8 cellular contexts compared by ENCODE assay signal in genomic region chr9:129835860-129836223, GRCh38. TPM values are rescaled to one million over a fixed set of nuclear protein-coding genes. Genes with fewer than 3 reads are reported as not detected.
DNase-seq lines count a peak whose midpoint lies in the region; TF ChIP-seq lines count a peak whose summit lies in the region.

No MANE protein-coding gene starts in this region.

- DNase-seq in iris pigment epithelial cell (ENCODE audit: low read depth) (peak; percentile 45), testis (no peak), NCI-H1417 treated with DMSO at 0.1 percent for 48 hours (lab: John Stamatoyannopoulos, UW) (no peak), posterior vena cava (ENCODE audit: low spot score) (no peak)
- no peak for DNase-seq in stimulated activated CD4-positive, alpha-beta T cell treated with anti-CD3 and anti-CD28 coated beads, Interleukin-15, amount 100 ng/mL, for 24 hours

- H3K27ac ChIP-seq in 22Rv1 (peak overlapping the region; percentile 65), HEK293 (ENCODE audit: extremely low read depth, low read depth, low read length) (no peak overlapping the region; the same call in 1 of the 2 replicates), testis (peak overlapping the region; percentile 82 to 85)

- CTCF ChIA-PET in HEK293 (lab: Yijun Ruan, JAX): interaction anchor here (0.8 to 1.3 kb wide), 2 partner anchors 50 to 272 kb away, joined by 3 to 4 read pairs; no protein-coding TSS in a partner anchor

- H3K9me3 ChIP-seq in HEK293 (ENCODE audit: control insufficient read depth, insufficient read depth, low read depth, low read length) (no peaks in the 10 kb centered on the region), testis (no peaks in the 10 kb centered on the region)

- H3K27ac Mint-ChIP-seq in activated naive CD8-positive, alpha-beta T cell: peak overlapping the region; percentile 90

- no peaks in the 10 kb centered on the region for H3K27me3 Mint-ChIP-seq in activated naive CD8-positive, alpha-beta T cell

- TF ChIP-seq POLR2A in testis (IDR thresholded peaks at IDR 0.05): no peak

- peaks cover 4% of the 10 kb centered on the region; the same call in 1 of the 2 replicates for H3K4me1 ChIP-seq in HEK293 (ENCODE audit: control insufficient read depth, insufficient read depth, low read length)
- H3K4me1 ChIP-seq in testis: peaks cover 18% of the 10 kb centered on the region

- TF ChIP-seq CTCF in 22Rv1 (IDR thresholded peaks at IDR 0.05) (no peak), HEK293 (tag by site-specific recombination; IDR thresholded peaks at IDR 0.05) (no peak), testis (IDR thresholded peaks at IDR 0.05) (no peak)

- POLR2A ChIA-PET in HEK293 (lab: Yijun Ruan, JAX): interaction anchor here (0.5 to 3.5 kb wide), 4 partner anchors 12 to 48 kb away, joined by 3 to 36 read pairs (median 3); partner anchors contain the start of gene TOR1A

- peaks cover 6% of the 10 kb centered on the region for H3K36me3 Mint-ChIP-seq in activated naive CD8-positive, alpha-beta T cell

- 0 to 1% methylated on average over 15 to 19 of the region's 19 CpGs for WGBS in testis, 2 donors

- intact Hi-C loops in testis (cut with DNase I; ENCODE audit: low total_unique reads) (no loop called here), posterior vena cava (cut with DNase I) (no loop called here)

- H3K27me3 ChIP-seq in testis: no peaks in the 10 kb centered on the region

- H3K9me3 Mint-ChIP-seq in activated naive CD8-positive, alpha-beta T cell (ENCODE audit: low read depth): no peaks in the 10 kb centered on the region

- H3K4me3 Mint-ChIP-seq in activated naive CD8-positive, alpha-beta T cell: peak overlapping the region; percentile 94

- H3K36me3 ChIP-seq in HEK293 (ENCODE audit: control insufficient read depth in 2 of 2, insufficient read depth in 1 of 2, low read length in 2 of 2) (peaks cover 7 to 26% of the 10 kb centered on the region in 2 experiments), testis (ENCODE audit: low read depth, missing control alignments) (no peaks in the 10 kb centered on the region)

- peaks cover 63% of the 10 kb centered on the region for H3K4me1 Mint-ChIP-seq in activated naive CD8-positive, alpha-beta T cell (ENCODE audit: low read depth)

- H3K4me3 ChIP-seq in HEK293 (ENCODE audit: low read depth, low read length) (peak overlapping the region; percentile 63), testis (peak overlapping the region; percentile 97 to 98)

TF ChIP-seq in HEK293, 187 proteins besides CTCF, POLR2A, EP300 and RAD21:
- TF ChIP-seq SALL2 (tag by site-specific recombination; IDR thresholded peaks at IDR 0.05; ENCODE audit: borderline replicate concordance): no peak
- TF ChIP-seq ZNF530 (tag by site-specific recombination; IDR thresholded peaks at IDR 0.05; ENCODE audit: low read depth): no peak
- no peak for TF ChIP-seq HIC1 (tag by site-specific recombination; IDR thresholded peaks at IDR 0.05)
- no peak for TF ChIP-seq ZNF112 (tag by site-specific recombination; IDR thresholded peaks at IDR 0.05)
- no peak for TF ChIP-seq SETDB1 (IDR thresholded peaks at IDR 0.05; ENCODE audit: insufficient read length, low read length)
- TF ChIP-seq ZNF561 (tag by site-specific recombination; IDR thresholded peaks at IDR 0.05; ENCODE audit: borderline replicate concordance): no peak
- no peak for TF ChIP-seq ZXDB (tag by site-specific recombination; IDR thresholded peaks at IDR 0.05)
- no peak for TF ChIP-seq ZNF658 (tag by site-specific recombination; IDR thresholded peaks at IDR 0.05)
- no peak for TF ChIP-seq ZNF366 (tag by site-specific recombination; conservative IDR thresholded peaks at IDR 0.05)
- TF ChIP-seq ZFHX2 (tag by site-specific recombination; conservative IDR thresholded peaks at IDR 0.05): no peak
- no peak for TF ChIP-seq GLI2 (tag by site-specific recombination; IDR thresholded peaks at IDR 0.05; ENCODE audit: borderline replicate concordance, low read depth)
- no peak for TF ChIP-seq KLF7 (tag by site-specific recombination; IDR thresholded peaks at IDR 0.05; ENCODE audit: borderline replicate concordance)
- no peak for TF ChIP-seq ZNF645 (tag by site-specific recombination; IDR thresholded peaks at IDR 0.05)
- no peak for TF ChIP-seq ZNF302 (tag by site-specific recombination; IDR thresholded peaks at IDR 0.05; ENCODE audit: low read depth)
- TF ChIP-seq ZNF416 (tag by site-specific recombination; IDR thresholded peaks at IDR 0.05): no peak

RNA-seq across cellular contexts. Expression of gene USP20, which starts 0.6 kb away (rescaled TPM):
- total RNA-seq in testis (10 to 100 TPM; 46.8 to 48.3 TPM), posterior vena cava (10 to 100 TPM; 25.8 to 26.0 TPM)
- polyA plus RNA-seq in testis (ENCODE audit: insufficient read depth, low read depth, low replicate concordance): 37.4 TPM

RNA-seq across cellular contexts. Expression of gene C9orf78, which starts 0.8 kb away (rescaled TPM):
- total RNA-seq in testis (10 to 100 TPM; 56.3 to 83.2 TPM), posterior vena cava (10 to 100 TPM; 31.3 to 40.0 TPM)
- 86.8 TPM for polyA plus RNA-seq in testis (ENCODE audit: insufficient read depth, low read depth, low replicate concordance)

RNA-seq across cellular contexts. Expression of gene TOR1A, which starts 11.9 kb away (rescaled TPM):
- 10 to 100 TPM; 32.9 to 43.4 TPM for total RNA-seq in testis
- polyA plus RNA-seq in testis (ENCODE audit: insufficient read depth, low read depth, low replicate concordance): 23.1 TPM
- 10 to 100 TPM; 24.0 to 26.1 TPM for total RNA-seq in posterior vena cava

RNA-seq across cellular contexts. Expression of gene TOR1B, which starts 32.9 kb away (rescaled TPM):
- 10 to 100 TPM; 29.4 to 30.8 TPM for total RNA-seq in testis
- 54.7 TPM for polyA plus RNA-seq in testis (ENCODE audit: insufficient read depth, low read depth, low replicate concordance)
- 10 to 100 TPM; 16.9 to 17.5 TPM for total RNA-seq in posterior vena cava
